Comparison of ENCODE assay signal across 9 cellular contexts in the genomic region with DNA sequence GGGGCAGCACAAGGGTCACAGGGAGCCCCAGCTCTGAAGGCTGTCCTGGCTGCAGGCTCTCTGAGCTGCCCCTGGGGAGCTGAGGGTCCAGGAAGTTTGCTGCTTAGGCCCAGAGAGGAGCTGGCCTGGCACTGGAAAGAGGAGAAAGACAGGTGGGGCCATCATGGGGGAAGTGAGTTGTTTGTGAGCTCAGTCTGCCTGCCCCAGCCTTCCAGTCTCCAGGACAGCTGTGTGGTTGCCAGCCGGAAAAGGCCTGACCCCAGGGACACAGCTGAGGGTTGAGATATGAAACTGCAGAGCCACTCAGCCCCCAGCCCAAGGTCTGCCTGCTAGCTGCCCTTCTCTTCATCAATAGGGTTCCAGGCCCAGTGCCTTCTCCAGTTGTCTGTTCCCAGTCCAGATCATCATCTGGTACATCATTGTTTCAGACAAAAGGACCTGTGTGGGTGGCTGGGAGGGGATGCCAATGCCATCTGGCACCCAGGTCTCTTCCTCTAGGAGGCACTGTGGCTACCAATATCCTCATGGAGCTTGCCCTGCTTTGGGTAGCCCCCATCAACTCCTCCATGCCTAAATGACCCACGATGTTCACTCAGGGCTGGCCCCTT. TPM values are rescaled to one million over a fixed set of nuclear protein-coding genes. Genes with fewer than 3 reads are reported as not detected.
DNase-seq lines count a peak whose midpoint lies in the region; ATAC-seq, FAIRE-seq and TF ChIP-seq lines count a peak whose summit lies in the region.
"Had no signal": no experiment of that assay in that cellular context is flagged by ENCODE, and none has a peak within 500 bp of the region (broad histone marks: within the 10 kb centered on the region; RNA-seq: fewer than 3 reads in every experiment).

No MANE protein-coding gene starts in this region.

- ATAC-seq in DND-41 (ENCODE audit: insufficient read depth, low read depth) (no peak), HG03460 (IDR thresholded peaks at IDR 0.05; ENCODE audit: unreplicated experiment) (no peak), GM21528 (IDR thresholded peaks at IDR 0.05; ENCODE audit: low FRiP score, unreplicated experiment) (no peak), HG03045 (IDR thresholded peaks at IDR 0.05; ENCODE audit: unreplicated experiment) (no peak)

- H3K4me3 ChIP-seq in DND-41 (ENCODE audit: low read depth in 1 of 2, low read length in 2 of 2) = no peak overlapping the region
- no peak overlapping the region for H3K4me3 ChIP-seq in astrocyte (ENCODE audit: insufficient read depth, low read depth, low read length)
- no peak overlapping the region for H3K4me3 ChIP-seq in testis

- H3K36me3 ChIP-seq in DND-41 (ENCODE audit: insufficient read depth, low read length) = peaks cover 61% of the 10 kb centered on the region
- H3K36me3 ChIP-seq in astrocyte (ENCODE audit: insufficient read depth, low read length) = peaks cover 22% of the 10 kb centered on the region
- H3K36me3 ChIP-seq in testis (ENCODE audit: low read depth, missing control alignments) = no peaks in the 10 kb centered on the region

- H3K4me1 Mint-ChIP-seq in astrocyte (ENCODE audit: low read depth, unreplicated experiment) = no peaks in the 10 kb centered on the region
- H3K4me1 Mint-ChIP-seq in nephron progenitor cell = peaks cover 20% of the 10 kb centered on the region

- peaks cover 14% of the 10 kb centered on the region for H3K79me2 ChIP-seq in DND-41 (ENCODE audit: insufficient read depth, low read length)
- peaks cover 22% of the 10 kb centered on the region for H3K79me2 ChIP-seq in astrocyte (ENCODE audit: insufficient read depth, low read length)

- no peak for FAIRE-seq in astrocyte (lab: Jason Lieb, UNC)

- H3K27ac Mint-ChIP-seq in astrocyte (ENCODE audit: unreplicated experiment) (peak overlapping the region; percentile 81), nephron progenitor cell (peak overlapping the region; percentile 94)

- no peak for DNase-seq in DND-41
- peak; percentile 82 for DNase-seq in LHCN-M2 (ENCODE audit: low read depth)
- no peak for DNase-seq in astrocyte (ENCODE audit: low read depth)
- DNase-seq in nephron progenitor cell = no peak
- DNase-seq in testis = no peak
- DNase-seq: NCI-H1417 had no signal

- no peaks in the 10 kb centered on the region for H3K9me3 Mint-ChIP-seq in astrocyte (ENCODE audit: unreplicated experiment)
- H3K9me3 Mint-ChIP-seq in nephron progenitor cell = no peaks in the 10 kb centered on the region

- peak; percentile 31 for TF ChIP-seq CTCF in DND-41 (IDR thresholded peaks at IDR 0.05; ENCODE audit: borderline replicate concordance, extremely low read depth, low read length, poor library complexity, severe bottlenecking)
- no peak for TF ChIP-seq CTCF in astrocyte (IDR thresholded peaks at IDR 0.05; ENCODE audit: insufficient read depth, low read depth, low read length)
- no peak for TF ChIP-seq CTCF in nephron progenitor cell (IDR thresholded peaks at IDR 0.05)
- no peak for TF ChIP-seq CTCF in testis (IDR thresholded peaks at IDR 0.05)

- H3K4me1 ChIP-seq in DND-41 (ENCODE audit: insufficient read depth, low read length) (peaks cover 26% of the 10 kb centered on the region), astrocyte (ENCODE audit: insufficient read depth, low read length) (peaks cover 8% of the 10 kb centered on the region), testis (peaks cover 13% of the 10 kb centered on the region)

- no peaks in the 10 kb centered on the region for H3K9me3 ChIP-seq in DND-41 (ENCODE audit: insufficient read depth, low read length, severe bottlenecking)
- no peaks in the 10 kb centered on the region for H3K9me3 ChIP-seq in astrocyte (ENCODE audit: insufficient read depth, low read depth, low read length)
- no peaks in the 10 kb centered on the region for H3K9me3 ChIP-seq in testis

- H3K9ac ChIP-seq in DND-41 (ENCODE audit: low read depth, low read length) (no peak overlapping the region), astrocyte (ENCODE audit: low read length) (no peak overlapping the region)

- H3K4me2 ChIP-seq in DND-41 (ENCODE audit: insufficient read depth, low read length) (no peak overlapping the region), astrocyte (ENCODE audit: low read length) (no peak overlapping the region)

- peaks cover 24% of the 10 kb centered on the region for H4K20me1 ChIP-seq in DND-41 (ENCODE audit: insufficient read depth, low read length)
- peaks cover 29% of the 10 kb centered on the region for H4K20me1 ChIP-seq in astrocyte (ENCODE audit: insufficient read depth, low read length)

- H3K27me3 Mint-ChIP-seq in astrocyte (ENCODE audit: low read depth, unreplicated experiment) (no peaks in the 10 kb centered on the region), nephron progenitor cell (ENCODE audit: low read depth, poor library complexity) (no peaks in the 10 kb centered on the region)

- H2AFZ ChIP-seq in DND-41 (ENCODE audit: low read depth, low read length) (no peak overlapping the region), astrocyte (ENCODE audit: low read depth, low read length) (no peak overlapping the region)

- no peak for TF ChIP-seq POLR2A in testis (IDR thresholded peaks at IDR 0.05)

- intact Hi-C loops in testis (cut with DNase I; ENCODE audit: low total_unique reads) = no loop called here

- no peak overlapping the region for H3K27ac ChIP-seq in DND-41 (ENCODE audit: low read length)
- no peak overlapping the region for H3K27ac ChIP-seq in astrocyte (ENCODE audit: low read depth, low read length)
- no peak overlapping the region for H3K27ac ChIP-seq in testis

- WGBS in testis, 2 donors = 88% methylated on average over 2 of the region's 2 CpGs

- H3K27me3 ChIP-seq in DND-41 (ENCODE audit: insufficient read depth, low read length, poor library complexity) (no peaks in the 10 kb centered on the region), astrocyte (ENCODE audit: insufficient read depth, low read length) (no peaks in the 10 kb centered on the region), testis (no peaks in the 10 kb centered on the region)

- H3K36me3 Mint-ChIP-seq in astrocyte (ENCODE audit: low read depth, unreplicated experiment) = peaks cover 15% of the 10 kb centered on the region
- H3K36me3 Mint-ChIP-seq in nephron progenitor cell (ENCODE audit: low read depth) = peaks cover 30% of the 10 kb centered on the region

- H3K4me3 Mint-ChIP-seq in astrocyte (ENCODE audit: unreplicated experiment) (peak overlapping the region; percentile 74), nephron progenitor cell (no peak overlapping the region)

RNA-seq across cellular contexts. Expression of gene DDX41, which starts 4.2 kb away (rescaled TPM):
- total RNA-seq in LHCN-M2 (2014; rRNA removed) = 153 and 185 TPM in 2 replicates
- 307 TPM for polyA plus RNA-seq in LHCN-M2 (2012)
- total RNA-seq in astrocyte = 92.5 and 99.5 TPM in 2 replicates
- total RNA-seq in testis = 100 to 1,000 TPM; 193 to 197 TPM
- polyA plus RNA-seq in testis (ENCODE audit: insufficient read depth, low read depth, low replicate concordance) = 99.1 TPM

RNA-seq across cellular contexts. Expression of gene DOK3, which starts 11.4 kb away (rescaled TPM):
- total RNA-seq in LHCN-M2 (2014; rRNA removed) (7.0 and 14.8 TPM in 2 replicates), astrocyte (15.6 and 16.3 TPM in 2 replicates), testis (10 to 100 TPM; 10.7 to 18.7 TPM)
- 11.0 TPM for polyA plus RNA-seq in LHCN-M2 (2012)
- 10.4 TPM for polyA plus RNA-seq in testis (ENCODE audit: insufficient read depth, low read depth, low replicate concordance)

RNA-seq across cellular contexts. Expression of gene PDLIM7, which starts 23.6 kb away (rescaled TPM):
- total RNA-seq in LHCN-M2 (2014; rRNA removed) (252 and 281 TPM in 2 replicates), astrocyte (590 and 591 TPM in 2 replicates), testis (100 to 1,000 TPM in 1 of 2 donors, 10 to 100 TPM in 1; 90.5 to 118 TPM)
- 380 TPM for polyA plus RNA-seq in LHCN-M2 (2012)
- 72.2 TPM for polyA plus RNA-seq in testis (ENCODE audit: insufficient read depth, low read depth, low replicate concordance)

RNA-seq across cellular contexts. Expression of gene FAM193B, which starts 33.4 kb away (rescaled TPM):
- 19.8 and 24.5 TPM in 2 replicates for total RNA-seq in LHCN-M2 (2014; rRNA removed)
- polyA plus RNA-seq in LHCN-M2 (2012) = 19.2 TPM
- total RNA-seq in astrocyte = 47.8 and 48.3 TPM in 2 replicates
- 100 to 1,000 TPM; 111 to 157 TPM for total RNA-seq in testis
- polyA plus RNA-seq in testis (ENCODE audit: insufficient read depth, low read depth, low replicate concordance) = 81.3 TPM

RNA-seq across cellular contexts. Expression of gene DBN1, which starts 47.6 kb away (rescaled TPM):
- total RNA-seq in LHCN-M2 (2014; rRNA removed) = 210 and 233 TPM in 2 replicates
- polyA plus RNA-seq in LHCN-M2 (2012) = 245 TPM
- 350 and 371 TPM in 2 replicates for total RNA-seq in astrocyte
- 10 to 100 TPM; 69.6 to 83.1 TPM for total RNA-seq in testis
- 50.5 TPM for polyA plus RNA-seq in testis (ENCODE audit: insufficient read depth, low read depth, low replicate concordance)
